8 cellular contexts compared by ENCODE assay signal in the genomic region with DNA sequence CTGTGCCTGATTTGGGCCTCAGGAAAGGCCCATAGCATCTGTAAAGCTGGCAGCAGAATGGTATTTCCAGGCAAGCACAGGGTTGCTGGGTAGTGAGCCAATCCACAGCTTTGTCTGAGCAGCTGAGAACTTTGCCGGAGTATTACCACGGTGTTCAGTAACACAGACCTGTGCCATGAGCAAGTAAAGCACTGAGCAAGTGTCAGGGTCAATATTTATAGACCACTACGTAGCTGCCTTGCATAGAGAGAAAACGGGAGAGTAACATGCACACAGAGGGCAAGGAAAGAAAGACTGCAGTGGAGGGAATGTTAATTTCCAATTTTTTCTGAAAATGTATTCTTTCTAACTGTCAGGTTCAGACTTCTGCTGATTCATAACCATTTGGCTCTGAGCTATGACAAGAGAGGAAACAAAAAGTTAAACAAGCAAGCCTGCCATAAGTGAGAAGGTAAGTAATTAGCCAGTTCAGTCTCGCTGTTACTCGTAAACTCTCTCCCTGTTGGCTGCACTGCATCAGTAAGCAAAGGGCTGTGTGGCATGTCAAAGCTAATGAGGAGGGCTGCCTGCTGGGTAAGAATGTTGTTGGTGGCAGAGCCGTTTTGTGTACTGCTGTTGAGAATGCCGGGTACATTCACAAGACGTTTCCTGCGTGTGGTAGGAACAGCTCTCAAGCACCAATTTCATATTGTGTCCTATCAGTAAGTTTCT.
DNase-seq lines count a peak whose midpoint lies in the region; ATAC-seq, FAIRE-seq and TF ChIP-seq lines count a peak whose summit lies in the region.

No MANE protein-coding gene starts in this region.

- H3K9me3 ChIP-seq in breast epithelium: no peaks in the 10 kb centered on the region
- no peaks in the 10 kb centered on the region for H3K9me3 ChIP-seq in lung (ENCODE audit: control insufficient read depth in 2 of 2, insufficient read depth in 1 of 2, low read length in 1 of 2)

- H3K4me3 ChIP-seq in breast epithelium: peak overlapping the region in 1 of 3 donors; percentile 3
- H3K4me3 ChIP-seq in bronchial epithelial cell (ENCODE audit: low read depth, low read length): no peak overlapping the region
- peak overlapping the region; percentile 19 for H3K4me3 ChIP-seq in lung

- TF ChIP-seq POLR2A in breast epithelium (IDR thresholded peaks at IDR 0.05): no peak

- no peaks in the 10 kb centered on the region for H3K27me3 Mint-ChIP-seq in MCF 10A (ENCODE audit: insufficient read depth, unreplicated experiment)

- intact Hi-C loops in MCF 10A (cut with micrococcal nuclease) (no loop called here), breast epithelium (cut with DNase I; ENCODE audit: low total_unique reads) (no loop called here)

- no peak overlapping the region for H3K27ac ChIP-seq in breast epithelium
- H3K27ac ChIP-seq in lung (ENCODE audit: low read depth in 1 of 2, low read length in 1 of 2): no peak overlapping the region

- BruUV-seq in MCF 10A (replicated peaks; lab: Mats Ljungman, UMichigan): no TSS peak

- POLR2A ChIA-PET in MCF 10A (lab: Yijun Ruan, JAX): interaction anchor here (0.7 kb wide), 1 partner anchor 60 kb away, joined by 3 read pairs; no protein-coding TSS in a partner anchor

- ATAC-seq in lung (ENCODE audit: insufficient read depth, low FRiP score): no peak
- ATAC-seq in HG02884 (IDR thresholded peaks at IDR 0.05; ENCODE audit: unreplicated experiment): no peak

- WGBS in lung, 2 donors: 6 to 12% methylated on average over 10 of the region's 10 CpGs

- FAIRE-seq in bronchial epithelial cell (lab: Jason Lieb, UNC): no peak

- DNase-seq in MCF 10A (ENCODE audit: unreplicated experiment) (peak; percentile 13), breast epithelium (ENCODE audit: low spot score in 2 of 2) (no peak), bronchial epithelial cell (ENCODE audit: low read depth) (peak; percentile 51), lung (ENCODE audit: low spot score) (no peak), SIG-M5 (lab: John Stamatoyannopoulos, UW) (no peak), NCI-H82 treated with DMSO at 0.1 percent for 48 hours (lab: John Stamatoyannopoulos, UW; ENCODE audit: unreplicated experiment) (no peak), HPDE6-E6E7 (ENCODE audit: extremely low spot score) (no peak)

- H3K4me1 ChIP-seq in breast epithelium (no peaks in the 10 kb centered on the region), lung (ENCODE audit: control insufficient read depth in 2 of 2, insufficient read depth in 2 of 2, low read length in 2 of 2) (no peaks in the 10 kb centered on the region)

- H3K4me3 Mint-ChIP-seq in MCF 10A (ENCODE audit: unreplicated experiment): peak overlapping the region; percentile 53

- H3K36me3 Mint-ChIP-seq in MCF 10A (ENCODE audit: insufficient read depth, unreplicated experiment): peaks cover 2% of the 10 kb centered on the region

- H3K27ac Mint-ChIP-seq in MCF 10A (ENCODE audit: low read depth, unreplicated experiment): peak overlapping the region; percentile 68

- no peaks in the 10 kb centered on the region for H3K36me3 ChIP-seq in breast epithelium
- H3K36me3 ChIP-seq in bronchial epithelial cell (ENCODE audit: control insufficient read depth, insufficient read depth, low read length): no peaks in the 10 kb centered on the region
- H3K36me3 ChIP-seq in lung (ENCODE audit: control insufficient read depth in 2 of 2, insufficient read depth in 2 of 2, low read length in 2 of 2): no peaks in the 10 kb centered on the region

- peaks cover 19% of the 10 kb centered on the region for H3K4me1 Mint-ChIP-seq in MCF 10A (ENCODE audit: insufficient read depth, unreplicated experiment)

- no peaks in the 10 kb centered on the region for H3K9me3 Mint-ChIP-seq in MCF 10A (ENCODE audit: unreplicated experiment)

- TF ChIP-seq CTCF in MCF 10A (IDR thresholded peaks at IDR 0.05; ENCODE audit: unreplicated experiment) (no peak), breast epithelium (IDR thresholded peaks at IDR 0.05) (no peak), bronchial epithelial cell (IDR thresholded peaks at IDR 0.05; ENCODE audit: insufficient read depth, low read length, severe bottlenecking) (no peak), lung (IDR thresholded peaks at IDR 0.05; ENCODE audit: control extremely low read depth, extremely low read depth) (no peak)

- H3K27me3 ChIP-seq in breast epithelium (no peaks in the 10 kb centered on the region), bronchial epithelial cell (ENCODE audit: control insufficient read depth, insufficient read depth, low read length) (no peaks in the 10 kb centered on the region), lung (ENCODE audit: control insufficient read depth, insufficient read depth) (no peaks in the 10 kb centered on the region)

- CTCF ChIA-PET in MCF 10A (lab: Yijun Ruan, JAX): interaction anchor here (0.6 to 0.7 kb wide), 2 partner anchors 12 to 337 kb away, joined by 3 read pairs; no protein-coding TSS in a partner anchor

Comparison
In these comparisons a context has a peak if more than half of its experiments do, and no peak if none do; other contexts are left out.
1. DNase-seq: peak in MCF 10A (single experiment) and bronchial epithelial cell (single experiment); none in breast epithelium (0 of 2), lung (single experiment), SIG-M5 (single experiment), NCI-H82 treated with DMSO at 0.1 percent for 48 hours (single experiment) and HPDE6-E6E7 (single experiment).